ENCODE assay signal across 29 cellular contexts in genomic region chr10:3310016-3310415, GRCh38.
"Had no signal": no experiment of that assay in that cellular context is flagged by ENCODE, and none has a peak within 500 bp of the region (broad histone marks: within the 10 kb centered on the region; RNA-seq: fewer than 3 reads in every experiment).

No MANE protein-coding gene starts in this region.

- H3K4me1 Mint-ChIP-seq: activated B cell treated with CpG ODN at 0.5 μM for 24 hours; activated naive CD4-positive, alpha-beta T cell treated with anti-CD3 and anti-CD28 coated beads, Interleukin-2, amount 10 ng/mL, durations not matched to agents 7 days and 5 days had no signal

- H3K36me3 Mint-ChIP-seq: activated CD8-positive, alpha-beta memory T cell treated with anti-CD3 and anti-CD28 coated beads, Interleukin-2, amount 10 ng/mL, durations not matched to agents 7 days and 5 days; activated naive CD4-positive, alpha-beta T cell treated with anti-CD3 and anti-CD28 coated beads, Interleukin-2, amount 10 ng/mL, durations not matched to agents 7 days and 5 days; activated naive CD4-positive, alpha-beta T cell treated with anti-CD3 and anti-CD28 coated beads, Interleukin-2, amount 50 U/mL, for 72 hours; activated naive CD8-positive, alpha-beta T cell treated with anti-CD3 and anti-CD28 coated beads, Interleukin-2, amount 10 ng/mL, durations not matched to agents 7 days and 5 days; brain had no signal

- H3K9me3 Mint-ChIP-seq: activated B cell treated with CpG ODN at 0.5 μM for 24 hours; activated CD8-positive, alpha-beta T cell treated with anti-CD3 and anti-CD28 coated beads for 36 hours; activated naive CD4-positive, alpha-beta T cell treated with anti-CD3 and anti-CD28 coated beads, Interleukin-2, amount 10 ng/mL, durations not matched to agents 7 days and 5 days; activated naive CD4-positive, alpha-beta T cell treated with anti-CD3 and anti-CD28 coated beads, Interleukin-2, amount 50 U/mL, for 72 hours; endodermal cell; T-helper 2 cell treated with Interferon-gamma antibody and Interleukin-4, amounts not matched to agents 5 μg/mL and 100 μg/mL, for 36 hours had no signal

- H3K4me3 Mint-ChIP-seq: activated B cell treated with CpG ODN at 0.5 μM for 24 hours; activated CD8-positive, alpha-beta memory T cell treated with anti-CD3 and anti-CD28 coated beads, Interleukin-2, amount 10 ng/mL, durations not matched to agents 7 days and 5 days; activated CD8-positive, alpha-beta T cell treated with anti-CD3 and anti-CD28 coated beads for 36 hours; activated naive CD4-positive, alpha-beta T cell treated with anti-CD3 and anti-CD28 coated beads, Interleukin-2, amount 10 ng/mL, durations not matched to agents 7 days and 5 days; activated naive CD8-positive, alpha-beta T cell treated with anti-CD3 and anti-CD28 coated beads, Interleukin-2, amount 10 ng/mL, durations not matched to agents 7 days and 5 days; brain; dendritic cell treated with granulocyte-macrophage colony-stimulating factor and Interleukin-4, amounts not matched to agents 40 ng/mL and 50 ng/mL, for 4 days; endodermal cell; T-helper 2 cell treated with Interferon-gamma antibody and Interleukin-4, amounts not matched to agents 5 μg/mL and 100 μg/mL, for 36 hours had no signal

- DNase-seq: activated B cell treated with CpG ODN at 0.5 μM for 24 hours; activated CD4-positive, alpha-beta T cell treated with anti-CD3 and anti-CD28 coated beads for 48 hours; activated CD4-positive, alpha-beta T cell treated with anti-CD3 and anti-CD28 coated beads, Interleukin-2, amount 50 U/mL, for 1 hour; activated CD4-positive, alpha-beta T cell treated with anti-CD3 and anti-CD28 coated beads, Interleukin-2, amount 50 U/mL, for 48 hours; activated CD8-positive, alpha-beta memory T cell treated with anti-CD3 and anti-CD28 coated beads, Interleukin-2, amount 10 ng/mL, durations not matched to agents 7 days and 5 days; activated CD8-positive, alpha-beta memory T cell treated with anti-CD3 and anti-CD28 coated beads, Interleukin-2, amount 50 U/mL, for 4 hours; activated CD8-positive, alpha-beta T cell treated with anti-CD3 and anti-CD28 coated beads for 36 hours; activated gamma-delta T cell; activated naive CD4-positive, alpha-beta T cell; activated naive CD4-positive, alpha-beta T cell treated with anti-CD3 and anti-CD28 coated beads, Interleukin-2, amount 10 ng/mL, durations not matched to agents 7 days and 5 days; activated naive CD8-positive, alpha-beta T cell treated with anti-CD3 and anti-CD28 coated beads, Interleukin-2, amount 10 ng/mL, durations not matched to agents 7 days and 5 days; activated T-cell treated with anti-CD3 and anti-CD28 coated beads, Interleukin-2, amount 50 U/mL, for 1 hour; activated T-cell treated with anti-CD3 and anti-CD28 coated beads, Interleukin-2, amount 50 U/mL, for 48 hours; central memory CD4-positive, alpha-beta T cell; cerebellar nuclear complex; colonic mucosa; dorsolateral prefrontal cortex; effector memory CD4-positive, alpha-beta T cell; endodermal cell; foreskin fibroblast; hippocampal formation; T1000; WERI-Rb-1 had no signal

- ATAC-seq: activated CD4-positive, CD25-positive, alpha-beta regulatory T cell treated with anti-CD3 and anti-CD28 coated beads, Interleukin-2, amount 50 U/mL, for 24 hours; activated CD8-positive, alpha-beta memory T cell treated with anti-CD3 and anti-CD28 coated beads, Interleukin-2, amount 10 ng/mL, durations not matched to agents 7 days and 5 days; activated CD8-positive, alpha-beta T cell treated with anti-CD3 and anti-CD28 coated beads for 36 hours; activated naive CD4-positive, alpha-beta T cell treated with anti-CD3 and anti-CD28 coated beads, Interleukin-2, amount 50 U/mL, for 72 hours; esophagus mucosa had no signal

- H3K27ac Mint-ChIP-seq: activated B cell treated with CpG ODN at 0.5 μM for 24 hours; activated CD8-positive, alpha-beta memory T cell treated with anti-CD3 and anti-CD28 coated beads, Interleukin-2, amount 10 ng/mL, durations not matched to agents 7 days and 5 days; activated CD8-positive, alpha-beta T cell treated with anti-CD3 and anti-CD28 coated beads for 36 hours; activated naive CD4-positive, alpha-beta T cell treated with anti-CD3 and anti-CD28 coated beads, Interleukin-2, amount 10 ng/mL, durations not matched to agents 7 days and 5 days; activated naive CD4-positive, alpha-beta T cell treated with anti-CD3 and anti-CD28 coated beads, Interleukin-2, amount 50 U/mL, for 72 hours; activated naive CD8-positive, alpha-beta T cell treated with anti-CD3 and anti-CD28 coated beads, Interleukin-2, amount 10 ng/mL, durations not matched to agents 7 days and 5 days; dendritic cell treated with granulocyte-macrophage colony-stimulating factor and Interleukin-4, amounts not matched to agents 40 ng/mL and 50 ng/mL, for 4 days; endodermal cell; T-helper 2 cell treated with Interferon-gamma antibody and Interleukin-4, amounts not matched to agents 5 μg/mL and 100 μg/mL, for 36 hours had no signal
